ENCODE assay signal across 15 cellular contexts in genomic region chr20:41367393-41367695, GRCh38. TPM values are rescaled to one million over a fixed set of nuclear protein-coding genes. Genes with fewer than 3 reads are reported as not detected.
A peak's percentile ranks its signal among the peaks of the same experiment; 100 is the strongest.
DNase-seq lines count a peak whose midpoint lies in the region; ATAC-seq and TF ChIP-seq lines count a peak whose summit lies in the region.
"Had no signal": no experiment of that assay in that cellular context is flagged by ENCODE, and none has a peak within 500 bp of the region (broad histone marks: within the 10 kb centered on the region; RNA-seq: fewer than 3 reads in every experiment).

No MANE protein-coding gene starts in this region.

- intact Hi-C loops in activated CD4-positive, alpha-beta memory T cell treated with anti-CD3 and anti-CD28 coated beads for 36 hours (cut with micrococcal nuclease) = no loop called here

- H3K79me2 ChIP-seq in H9 (ENCODE audit: insufficient read depth, low read length) = no peaks in the 10 kb centered on the region

- H3K4me2 ChIP-seq in H9 (ENCODE audit: insufficient read depth, insufficient read length, low read length) = peak overlapping the region; percentile 81

- no peak overlapping the region for H3K27ac ChIP-seq in H9 (ENCODE audit: insufficient read length, low read depth, low read length)

- H2BK20ac ChIP-seq in H9 (ENCODE audit: low read depth, low read length, poor library complexity, severe bottlenecking) = no peak overlapping the region

- no peak overlapping the region for H4K5ac ChIP-seq in H9 (ENCODE audit: insufficient read length, low read depth, low read length)

- no peak overlapping the region for H3K9ac ChIP-seq in H9 (ENCODE audit: extremely low read depth, insufficient read length, low read length)

- CTCF ChIA-PET in activated CD4-positive, alpha-beta memory T cell treated with anti-CD3 and anti-CD28 coated beads for 36 hours (lab: Charles Lee) = no interaction called here
- CTCF ChIA-PET in activated CD4-positive, alpha-beta memory T cell treated with anti-CD3 and anti-CD28 coated beads, Interleukin-2, amount 10 ng/mL, durations not matched to agents 7 days and 5 days (lab: Charles Lee) = no interaction called here

- no peak overlapping the region; the same call in 1 of the 2 replicates for H2BK15ac ChIP-seq in H9 (ENCODE audit: low read depth, low read length)

- peaks cover 8% of the 10 kb centered on the region for H3K9me3 Mint-ChIP-seq in activated CD4-positive, alpha-beta memory T cell treated with anti-CD3 and anti-CD28 coated beads for 36 hours
- no peaks in the 10 kb centered on the region for H3K9me3 Mint-ChIP-seq in activated CD4-positive, alpha-beta memory T cell treated with anti-CD3 and anti-CD28 coated beads, Interleukin-2, amount 10 ng/mL, durations not matched to agents 7 days and 5 days
- H3K9me3 Mint-ChIP-seq in H9 (peaks cover 7 to 12% of the 10 kb centered on the region in 2 experiments), chondrocyte (ENCODE audit: low read depth) (peaks cover 5% of the 10 kb centered on the region), neural crest cell (no peaks in the 10 kb centered on the region)

- WGBS in H9 (ENCODE audit: extremely low coverage, insufficient read length, low lambda C conversion rate) = no CpG with 5 or more reads among the region's 13 CpGs

- no peak for DNase-seq in activated CD4-positive, alpha-beta memory T cell treated with anti-CD3 and anti-CD28 coated beads for 36 hours
- no peak for DNase-seq in activated CD4-positive, alpha-beta memory T cell treated with anti-CD3 and anti-CD28 coated beads, Interleukin-2, amount 10 ng/mL, durations not matched to agents 7 days and 5 days
- DNase-seq in H9 (no peak), chondrocyte (ENCODE audit: low spot score) (peak; percentile 69), neural crest cell (ENCODE audit: low read depth, low spot score) (no peak), LoVo (ENCODE audit: low spot score) (no peak), mesenteric fat pad (ENCODE audit: low spot score) (no peak)
- DNase-seq: anterior cingulate cortex, cortex of kidney, erythroblast, NCI-H510A treated with DMSO at 0.1 percent for 48 hours had no signal

- peaks cover 3% of the 10 kb centered on the region for H3K36me3 Mint-ChIP-seq in activated CD4-positive, alpha-beta memory T cell treated with anti-CD3 and anti-CD28 coated beads for 36 hours
- H3K36me3 Mint-ChIP-seq in activated CD4-positive, alpha-beta memory T cell treated with anti-CD3 and anti-CD28 coated beads, Interleukin-2, amount 10 ng/mL, durations not matched to agents 7 days and 5 days (ENCODE audit: low read depth) = no peaks in the 10 kb centered on the region
- H3K36me3 Mint-ChIP-seq in H9 (ENCODE audit: insufficient read depth in 1 of 3, low read depth in 3 of 3) = peaks cover 0 to 6% (median 5%) of the 10 kb centered on the region in 3 experiments; a peak in 5 of 7 replicates
- no peaks in the 10 kb centered on the region for H3K36me3 Mint-ChIP-seq in chondrocyte (ENCODE audit: low read depth)
- H3K36me3 Mint-ChIP-seq in neural crest cell (ENCODE audit: low read depth) = no peaks in the 10 kb centered on the region

- H2BK12ac ChIP-seq in H9 (ENCODE audit: insufficient read length, low read depth, low read length) = no peak overlapping the region

- no peaks in the 10 kb centered on the region for H4K20me1 ChIP-seq in H9 (ENCODE audit: control insufficient read depth, insufficient read depth, insufficient read length)

- H3K14ac ChIP-seq in H9 (ENCODE audit: insufficient read depth, low read length) = no peak overlapping the region

- H3K27ac Mint-ChIP-seq in activated CD4-positive, alpha-beta memory T cell treated with anti-CD3 and anti-CD28 coated beads for 36 hours = no peak overlapping the region
- H3K27ac Mint-ChIP-seq in activated CD4-positive, alpha-beta memory T cell treated with anti-CD3 and anti-CD28 coated beads, Interleukin-2, amount 10 ng/mL, durations not matched to agents 7 days and 5 days = no peak overlapping the region
- H3K27ac Mint-ChIP-seq in H9 = no peak overlapping the region
- no peak overlapping the region for H3K27ac Mint-ChIP-seq in chondrocyte (ENCODE audit: unreplicated experiment)
- no peak overlapping the region for H3K27ac Mint-ChIP-seq in neural crest cell (ENCODE audit: unreplicated experiment)

- peak overlapping the region; percentile 4 for H3K4me3 Mint-ChIP-seq in activated CD4-positive, alpha-beta memory T cell treated with anti-CD3 and anti-CD28 coated beads for 36 hours
- H3K4me3 Mint-ChIP-seq in activated CD4-positive, alpha-beta memory T cell treated with anti-CD3 and anti-CD28 coated beads, Interleukin-2, amount 10 ng/mL, durations not matched to agents 7 days and 5 days = no peak overlapping the region
- peak overlapping the region; percentile 68 to 88 for H3K4me3 Mint-ChIP-seq in H9
- H3K4me3 Mint-ChIP-seq in chondrocyte (ENCODE audit: unreplicated experiment) = peak overlapping the region; percentile 60
- H3K4me3 Mint-ChIP-seq in neural crest cell = peak overlapping the region; percentile 87

- ATAC-seq in HG03280 (IDR thresholded peaks at IDR 0.05; ENCODE audit: unreplicated experiment) = no peak
- ATAC-seq: mucosa of descending colon had no signal

- no peak overlapping the region for H3T11ph ChIP-seq in H9 (ENCODE audit: low read length)

- no peak overlapping the region for H2AFZ ChIP-seq in H9 (ENCODE audit: low read length)

- no peak overlapping the region for H4K91ac ChIP-seq in H9 (ENCODE audit: insufficient read length, low read depth, low read length)

- no peak overlapping the region for H3K23ac ChIP-seq in H9 (ENCODE audit: insufficient read length, low read depth, low read length)

- H3K27me3 Mint-ChIP-seq in activated CD4-positive, alpha-beta memory T cell treated with anti-CD3 and anti-CD28 coated beads for 36 hours = peaks cover 39% of the 10 kb centered on the region
- H3K27me3 Mint-ChIP-seq in activated CD4-positive, alpha-beta memory T cell treated with anti-CD3 and anti-CD28 coated beads, Interleukin-2, amount 10 ng/mL, durations not matched to agents 7 days and 5 days = peaks cover 30% of the 10 kb centered on the region
- H3K27me3 Mint-ChIP-seq in H9 (ENCODE audit: low read depth) = peaks cover 59% of the 10 kb centered on the region
- H3K27me3 Mint-ChIP-seq in chondrocyte (ENCODE audit: low read depth) = peaks cover 13% of the 10 kb centered on the region
- H3K27me3 Mint-ChIP-seq in neural crest cell (ENCODE audit: low read depth) = peaks cover 35% of the 10 kb centered on the region

- no peak overlapping the region for H2BK120ac ChIP-seq in H9 (ENCODE audit: low read depth, low read length, poor library complexity, severe bottlenecking)

- no peak overlapping the region for H2BK5ac ChIP-seq in H9 (ENCODE audit: insufficient read length, low read length)

- H3K9me3 ChIP-seq in H9 (ENCODE audit: control insufficient read depth, low read depth, low read length) = peaks cover 4% of the 10 kb centered on the region
- H3K9me3 ChIP-seq: mucosa of descending colon had no signal

- H3K27me3 ChIP-seq in H9 (ENCODE audit: insufficient read depth, low read length) = peaks cover 19% of the 10 kb centered on the region

- no peak overlapping the region for H2AK5ac ChIP-seq in H9 (ENCODE audit: insufficient read length, low read length)

- POLR2A ChIA-PET in activated CD4-positive, alpha-beta memory T cell treated with anti-CD3 and anti-CD28 coated beads for 36 hours (lab: Charles Lee) = no interaction called here
- POLR2A ChIA-PET in activated CD4-positive, alpha-beta memory T cell treated with anti-CD3 and anti-CD28 coated beads, Interleukin-2, amount 10 ng/mL, durations not matched to agents 7 days and 5 days (lab: Charles Lee) = no interaction called here

- H3K18ac ChIP-seq in H9 (ENCODE audit: insufficient read length, low read depth, low read length) = no peak overlapping the region

- no peaks in the 10 kb centered on the region for H3K79me1 ChIP-seq in H9 (ENCODE audit: insufficient read depth, low read depth, low read length, poor library complexity, severe bottlenecking)

- no peaks in the 10 kb centered on the region for H3K4me1 ChIP-seq in H9 (ENCODE audit: insufficient read depth, low read length)

- no peak overlapping the region for H4K8ac ChIP-seq in H9 (replicated peaks; ENCODE audit: insufficient read length, low read depth, low read length)

- TF ChIP-seq CTCF in H9 (conservative IDR thresholded peaks at IDR 0.05) (no peak), chondrocyte (IDR thresholded peaks at IDR 0.05) (no peak), neural crest cell (conservative IDR thresholded peaks at IDR 0.05) (no peak)

- no peak overlapping the region for H3K56ac ChIP-seq in H9 (ENCODE audit: insufficient read length, low read depth, low read length)

- H3K4ac ChIP-seq in H9 (ENCODE audit: low read depth, low read length) = no peak overlapping the region

- no peaks in the 10 kb centered on the region for H3K4me1 Mint-ChIP-seq in activated CD4-positive, alpha-beta memory T cell treated with anti-CD3 and anti-CD28 coated beads for 36 hours (ENCODE audit: low read depth)
- peaks cover 3% of the 10 kb centered on the region for H3K4me1 Mint-ChIP-seq in activated CD4-positive, alpha-beta memory T cell treated with anti-CD3 and anti-CD28 coated beads, Interleukin-2, amount 10 ng/mL, durations not matched to agents 7 days and 5 days
- H3K4me1 Mint-ChIP-seq in H9 = peaks cover 10 to 11% of the 10 kb centered on the region in 2 experiments
- H3K4me1 Mint-ChIP-seq in chondrocyte (ENCODE audit: low read depth) = peaks cover 6% of the 10 kb centered on the region
- peaks cover 6% of the 10 kb centered on the region for H3K4me1 Mint-ChIP-seq in neural crest cell

- peaks cover 3% of the 10 kb centered on the region for H3K23me2 ChIP-seq in H9 (ENCODE audit: insufficient read length, low read depth, low read length, poor library complexity, severe bottlenecking)

RNA-seq across cellular contexts. Expression of gene EMILIN3, which starts 0.7 kb away (rescaled TPM):
- total RNA-seq in activated CD4-positive, alpha-beta memory T cell treated with anti-CD3 and anti-CD28 coated beads for 36 hours = not detected
- total RNA-seq in activated CD4-positive, alpha-beta memory T cell treated with anti-CD3 and anti-CD28 coated beads, Interleukin-2, amount 10 ng/mL, durations not matched to agents 7 days and 5 days = not detected
- total RNA-seq in H9 (2021) = 5.9 and 6.7 TPM in 2 replicates
- total RNA-seq in chondrocyte = 0.46 to 1.2 TPM (median 0.47 TPM) in 3 replicates
- total RNA-seq in neural crest cell = 6.9 and 7.5 TPM in 2 replicates
- total RNA-seq in mesenteric fat pad = not detected
- total RNA-seq: OCI-LY7, pulmonary artery endothelial cell had no signal

RNA-seq across cellular contexts. Expression of gene LPIN3, which starts 26.7 kb away (rescaled TPM):
- under 1 TPM; 0.77 to 0.97 TPM for total RNA-seq in activated CD4-positive, alpha-beta memory T cell treated with anti-CD3 and anti-CD28 coated beads for 36 hours
- under 1 TPM; 0.65 to 0.68 TPM for total RNA-seq in activated CD4-positive, alpha-beta memory T cell treated with anti-CD3 and anti-CD28 coated beads, Interleukin-2, amount 10 ng/mL, durations not matched to agents 7 days and 5 days
- total RNA-seq in H9 (2021) (3.8 and 4.2 TPM in 2 replicates), chondrocyte (3.3 to 5.1 TPM (median 3.5 TPM) in 3 replicates), neural crest cell (1.8 and 3.0 TPM in 2 replicates), mesenteric fat pad (49.8 TPM)

RNA-seq across cellular contexts. Expression of gene ZHX3, which starts 49.8 kb away (rescaled TPM):
- 10 to 100 TPM in 1 of 2 experiments, 1 to 10 TPM in 1; 9.4 to 11.3 TPM for total RNA-seq in activated CD4-positive, alpha-beta memory T cell treated with anti-CD3 and anti-CD28 coated beads for 36 hours
- 1 to 10 TPM; 5.9 to 8.7 TPM for total RNA-seq in activated CD4-positive, alpha-beta memory T cell treated with anti-CD3 and anti-CD28 coated beads, Interleukin-2, amount 10 ng/mL, durations not matched to agents 7 days and 5 days
- total RNA-seq in H9 (2021) = 2.9 and 4.4 TPM in 2 replicates
- total RNA-seq in chondrocyte = 52.6 to 55.5 TPM (median 52.9 TPM) in 3 replicates
- total RNA-seq in neural crest cell = 13.0 and 14.3 TPM in 2 replicates
- total RNA-seq in mesenteric fat pad = 62.5 TPM
